In genomic region chr5:68240196-68240595, GRCh38 we compare ENCODE assay signal across 8 cellular contexts. TPM values are rescaled to one million over a fixed set of nuclear protein-coding genes. Genes with fewer than 3 reads are reported as not detected.
DNase-seq lines count a peak whose midpoint lies in the region; ATAC-seq, FAIRE-seq and TF ChIP-seq lines count a peak whose summit lies in the region.

No MANE protein-coding gene starts in this region.

- ATAC-seq in GM21717 (IDR thresholded peaks at IDR 0.05; ENCODE audit: unreplicated experiment) = peak; percentile 50

- FAIRE-seq in GM12891 (lab: Jason Lieb, UNC) = peak; percentile 74

- no peak for DNase-seq in GM12891 (ENCODE audit: insufficient read length, low spot score)
- peak; percentile 75 for DNase-seq in NCI-H69 (lab: John Stamatoyannopoulos, UW)
- peak; percentile 30 for DNase-seq in fibroblast of gingiva (ENCODE audit: low read depth)
- no peak for DNase-seq in NCI-H345 treated with DMSO at 0.1 percent for 48 hours (lab: John Stamatoyannopoulos, UW; ENCODE audit: unreplicated experiment)
- no peak for DNase-seq in NCI-H2081 (lab: John Stamatoyannopoulos, UW)
- DNase-seq in putamen (ENCODE audit: low spot score) = no peak
- DNase-seq in effector CD8-positive, alpha-beta T cell (lab: John Stamatoyannopoulos, UW) = no peak

- no peak for TF ChIP-seq POLR2A in GM12891 (IDR thresholded peaks at IDR 0.05; ENCODE audit: low read depth, low read length)

TF ChIP-seq in GM12891, 5 proteins besides CTCF, POLR2A, EP300 and RAD21:
- TF ChIP-seq POU2F2 (IDR thresholded peaks at IDR 0.05; ENCODE audit: low read depth, low read length) (no peak), POLR2AphosphoS5 (IDR thresholded peaks at IDR 0.05; ENCODE audit: low read depth, low read length) (no peak), PAX5 (IDR thresholded peaks at IDR 0.05; ENCODE audit: insufficient read depth, low read length, severe bottlenecking) (no peak), TAF1 (IDR thresholded peaks at IDR 0.05; ENCODE audit: low read depth, low read length) (no peak), SPI1 (IDR thresholded peaks at IDR 0.05; ENCODE audit: low read depth, low read length) (no peak)

RNA-seq across cellular contexts. Expression of gene PIK3R1, which starts 24.6 kb away (rescaled TPM):
- polyA plus RNA-seq in GM12891 (2012; ENCODE audit: low read depth, missing spikeins) = 16.1 TPM

Comparison
In these comparisons a context has a peak if more than half of its experiments do, and no peak if none do; other contexts are left out.
1. DNase-seq: peak in NCI-H69 (single experiment) and fibroblast of gingiva (single experiment); none in GM12891 (single experiment), NCI-H345 treated with DMSO at 0.1 percent for 48 hours (single experiment), NCI-H2081 (0 of 2), putamen (single experiment) and effector CD8-positive, alpha-beta T cell (single experiment).